ENCODE assay signal across 9 cellular contexts in the genomic region with DNA sequence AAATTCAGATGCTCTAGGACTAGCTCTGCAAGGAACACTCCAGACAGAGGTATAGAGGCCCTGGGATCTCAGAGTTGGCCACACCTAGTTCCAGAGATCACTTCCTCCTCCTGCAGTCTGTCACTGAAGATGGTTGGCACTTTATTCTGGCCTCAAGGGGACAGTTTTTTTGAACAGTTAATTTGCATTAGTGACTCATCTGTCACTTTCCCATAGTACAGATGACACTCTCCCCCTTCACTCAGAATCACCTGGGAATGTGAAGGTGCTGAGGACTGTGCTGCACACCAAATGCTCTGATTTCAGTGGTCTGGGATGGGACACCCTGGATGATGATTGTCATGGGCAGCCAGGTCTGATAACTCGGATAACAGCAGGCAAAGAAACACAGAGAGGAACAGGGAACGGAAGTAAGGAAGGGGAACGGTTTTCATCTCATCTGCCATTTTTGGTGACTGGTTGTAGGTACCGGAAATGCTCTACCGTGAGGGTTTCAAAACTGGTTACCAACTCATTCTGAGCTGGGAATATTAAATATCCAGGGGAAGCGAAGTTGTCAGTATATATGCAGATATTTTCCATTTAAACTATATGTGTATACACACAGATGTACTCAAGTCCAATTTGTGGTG.
A peak's percentile ranks its signal among the peaks of the same experiment; 100 is the strongest.
DNase-seq lines count a peak whose midpoint lies in the region; ATAC-seq and TF ChIP-seq lines count a peak whose summit lies in the region.
"Had no signal": no experiment of that assay in that cellular context is flagged by ENCODE, and none has a peak within 500 bp of the region (broad histone marks: within the 10 kb centered on the region; RNA-seq: fewer than 3 reads in every experiment).

No MANE protein-coding gene starts in this region.

- H3K9me3 ChIP-seq in iPS-18a (ENCODE audit: control insufficient read depth, low read depth, low read length) (no peaks in the 10 kb centered on the region), left ventricle myocardium inferior (replicated peaks) (no peaks in the 10 kb centered on the region)

- H3K9ac ChIP-seq in iPS-18a (ENCODE audit: low read length) = no peak overlapping the region

- H3K27me3 ChIP-seq in iPS-18a (ENCODE audit: control insufficient read depth, insufficient read depth, low read length) = no peaks in the 10 kb centered on the region
- no peaks in the 10 kb centered on the region for H3K27me3 ChIP-seq in left ventricle myocardium inferior (ENCODE audit: low read depth)

- WGBS in lower leg skin, 2 donors = 94 to 96% methylated on average over 6 of the region's 6 CpGs

- ATAC-seq in GM18867 (IDR thresholded peaks at IDR 0.05; ENCODE audit: unreplicated experiment) (peak; percentile 97), GM21529 (IDR thresholded peaks at IDR 0.05; ENCODE audit: unreplicated experiment) (peak; percentile 96), HG03442 (IDR thresholded peaks at IDR 0.05; ENCODE audit: unreplicated experiment) (peak; percentile 97)

- DNase-seq in RKO (ENCODE audit: low spot score) (no peak), lower leg skin (ENCODE audit: low spot score in 2 of 2) (no peak), left ventricle myocardium inferior (no peak), COR-L47 (lab: John Stamatoyannopoulos, UW) (no peak)

- TF ChIP-seq CTCF in lower leg skin (IDR thresholded peaks at IDR 0.05) = no peak
- no peak for TF ChIP-seq CTCF in left ventricle myocardium inferior (IDR thresholded peaks at IDR 0.05; ENCODE audit: borderline replicate concordance)

- no peak for TF ChIP-seq POLR2A in lower leg skin (IDR thresholded peaks at IDR 0.05)

- no peaks in the 10 kb centered on the region for H3K36me3 ChIP-seq in iPS-18a (ENCODE audit: control insufficient read depth, low read depth, low read length)
- H3K36me3 ChIP-seq in left ventricle myocardium inferior = peaks cover 35% of the 10 kb centered on the region

- H3K27ac ChIP-seq in iPS-18a (ENCODE audit: low read length) (no peak overlapping the region), left ventricle myocardium inferior (replicated peaks) (no peak overlapping the region)
- H3K27ac ChIP-seq: epithelial cell of prostate had no signal

- intact Hi-C loops in lower leg skin (cut with DNase I; ENCODE audit: low total_unique reads) = no loop called here
- intact Hi-C loops in left ventricle myocardium inferior (cut with micrococcal nuclease) = no loop called here

- H3K4me3 ChIP-seq in iPS-18a (ENCODE audit: low read length) = peak overlapping the region; percentile 6
- H3K4me3 ChIP-seq in lower leg skin (ENCODE audit: low read depth, poor library complexity, severe bottlenecking) = no peak overlapping the region
- no peak overlapping the region for H3K4me3 ChIP-seq in left ventricle myocardium inferior

- H3K4me1 ChIP-seq in iPS-18a (ENCODE audit: control insufficient read depth, low read depth, low read length) (peaks cover 64% of the 10 kb centered on the region), left ventricle myocardium inferior (peaks cover 11% of the 10 kb centered on the region)
